In genomic region chr1:21647431-21648373, GRCh38 we compare ENCODE assay signal across 9 cellular contexts. TPM values are rescaled to one million over a fixed set of nuclear protein-coding genes. Genes with fewer than 3 reads are reported as not detected.
DNase-seq lines count a peak whose midpoint lies in the region; ATAC-seq and TF ChIP-seq lines count a peak whose summit lies in the region.
"Had no signal": no experiment of that assay in that cellular context is flagged by ENCODE, and none has a peak within 500 bp of the region (broad histone marks: within the 10 kb centered on the region; RNA-seq: fewer than 3 reads in every experiment).

No MANE protein-coding gene starts in this region.

- intact Hi-C loops in body of pancreas (cut with DNase I): no loop called here
- intact Hi-C loops in gastrocnemius medialis (cut with DNase I; ENCODE audit: low total_unique reads): no loop called here

- H3K9me3 Mint-ChIP-seq in nephron: no peaks in the 10 kb centered on the region

- H3K9me3 ChIP-seq in body of pancreas (no peaks in the 10 kb centered on the region), gastrocnemius medialis (no peaks in the 10 kb centered on the region)

- peak; percentile 72 for DNase-seq in GM13977 (ENCODE audit: low spot score)
- peak; percentile 65 for DNase-seq in MV-4-11 (lab: John Stamatoyannopoulos, UW)
- DNase-seq in body of pancreas: peak; percentile 60 to 71 (median 66)
- no peak for DNase-seq in activated effector memory CD4-positive, alpha-beta T cell treated with Interleukin-2 at 50 U/mL for 16 hours
- no peak for DNase-seq in gastrocnemius medialis
- DNase-seq in NCI-H345 treated with DMSO at 0.1 percent for 48 hours (lab: John Stamatoyannopoulos, UW; ENCODE audit: unreplicated experiment): no peak
- no peak for DNase-seq in mesenteric fat pad (ENCODE audit: low spot score)

- TF ChIP-seq CTCF in GM13977 (IDR thresholded peaks at IDR 0.05; ENCODE audit: extremely low read depth, insufficient read depth, missing control alignments) (no peak), body of pancreas (IDR thresholded peaks at IDR 0.05) (no peak), nephron (IDR thresholded peaks at IDR 0.05; ENCODE audit: unreplicated experiment in 3 of 3) (no peak), gastrocnemius medialis (IDR thresholded peaks at IDR 0.05 in 4 of 5, conservative IDR thresholded peaks at IDR 0.05 in 1 of 5) (no peak)

- H3K4me3 ChIP-seq in body of pancreas (no peak overlapping the region), gastrocnemius medialis (no peak overlapping the region)

- no peak overlapping the region for H3K27ac ChIP-seq in body of pancreas
- no peak overlapping the region for H3K27ac ChIP-seq in gastrocnemius medialis

- H3K4me1 ChIP-seq in body of pancreas: peaks cover 24% of the 10 kb centered on the region
- no peaks in the 10 kb centered on the region for H3K4me1 ChIP-seq in gastrocnemius medialis

- in situ Hi-C loops in GM13977 (cut with MboI; ENCODE audit: low pct_unique_long_range_greater_than_20kb, low sequenced_read_pairs, unreplicated experiment) (no loop called here), gastrocnemius medialis (cut with MboI; ENCODE audit: low sequenced_read_pairs in 4 of 4) (no loop called here)

- 51 to 67% methylated on average over 10 to 19 of the region's 19 CpGs for WGBS in body of pancreas, 2 donors

- H3K36me3 Mint-ChIP-seq in nephron (ENCODE audit: low read depth): no peaks in the 10 kb centered on the region
- H3K36me3 Mint-ChIP-seq: activated naive CD8-positive, alpha-beta T cell had no signal

- H3K27me3 ChIP-seq in body of pancreas (no peaks in the 10 kb centered on the region), gastrocnemius medialis (peaks cover 28 to 31% (median 30%) of the 10 kb centered on the region in 3 donors)

- no peak for TF ChIP-seq POLR2A in body of pancreas (IDR thresholded peaks at IDR 0.05)
- no peak for TF ChIP-seq POLR2A in gastrocnemius medialis (IDR thresholded peaks at IDR 0.05)

- ATAC-seq in body of pancreas (peak; percentile 58), gastrocnemius medialis (no peak)

- peaks cover 6% of the 10 kb centered on the region for H3K4me1 Mint-ChIP-seq in nephron

- peaks cover 37% of the 10 kb centered on the region for H3K27me3 Mint-ChIP-seq in nephron (ENCODE audit: low read depth)

- H3K4me3 Mint-ChIP-seq in nephron: peak overlapping the region; percentile 26 to 51 (median 41)
- H3K4me3 Mint-ChIP-seq: activated naive CD8-positive, alpha-beta T cell had no signal

- H3K36me3 ChIP-seq in body of pancreas (replicated peaks in 1 of 2; ENCODE audit: insufficient read depth in 1 of 2, low read depth in 2 of 2) (no peaks in the 10 kb centered on the region), gastrocnemius medialis (no peaks in the 10 kb centered on the region)

- H3K27ac Mint-ChIP-seq in nephron: no peak overlapping the region
- H3K27ac Mint-ChIP-seq: activated naive CD8-positive, alpha-beta T cell had no signal

RNA-seq across cellular contexts. Expression of gene RAP1GAP, which starts 21.5 kb away (rescaled TPM):
- 100 to 1,000 TPM in 1 of 2 donors, 10 to 100 TPM in 1; 46.5 to 104 TPM for total RNA-seq in body of pancreas
- under 1 TPM in 2 of 4 donors, not detected in 2; 0.46 to 0.75 TPM for total RNA-seq in gastrocnemius medialis
- total RNA-seq in mesenteric fat pad: 0.26 TPM

Comparison
In these comparisons a context has a peak if more than half of its experiments do, and no peak if none do; other contexts are left out.
1. DNase-seq: peak in GM13977 (single experiment), MV-4-11 (single experiment) and body of pancreas (4 of 4); none in activated effector memory CD4-positive, alpha-beta T cell treated with Interleukin-2 at 50 U/mL for 16 hours (single experiment), gastrocnemius medialis (0 of 2), NCI-H345 treated with DMSO at 0.1 percent for 48 hours (single experiment) and mesenteric fat pad (single experiment).
2. RNA of gene RAP1GAP, which starts 21.5 kb away (total RNA-seq): 46.5 to 104 TPM in body of pancreas; 0.46 to 0.75 TPM in gastrocnemius medialis and 0.26 TPM in mesenteric fat pad (single experiment); every median in the first group is over 10 times any median in the second.